Comparison of ENCODE assay signal across 17 cellular contexts in genomic region chr17:58764373-58764772, GRCh38. TPM values are rescaled to one million over a fixed set of nuclear protein-coding genes. Genes with fewer than 3 reads are reported as not detected.
A peak's percentile ranks its signal among the peaks of the same experiment; 100 is the strongest.
DNase-seq lines count a peak whose midpoint lies in the region; ATAC-seq and TF ChIP-seq lines count a peak whose summit lies in the region.
"Had no signal": no experiment of that assay in that cellular context is flagged by ENCODE, and none has a peak within 500 bp of the region (broad histone marks: within the 10 kb centered on the region; RNA-seq: fewer than 3 reads in every experiment).

No MANE protein-coding gene starts in this region.

- TF ChIP-seq POLR2A in sigmoid colon (IDR thresholded peaks at IDR 0.05), result no peak

- H3K27ac ChIP-seq in BLaER1, result no peak overlapping the region
- no peak overlapping the region for H3K27ac ChIP-seq in sigmoid colon
- H3K27ac ChIP-seq: A549, SJSA1 had no signal

- intact Hi-C loops in sigmoid colon (cut with DNase I) (no loop called here), left ventricle myocardium superior (cut with micrococcal nuclease) (no loop called here)

- H3K4me1 ChIP-seq in BLaER1 (peaks cover 7% of the 10 kb centered on the region; the same call in 1 of the 2 replicates), sigmoid colon (no peaks in the 10 kb centered on the region)
- H3K4me1 ChIP-seq: A549, SJSA1 had no signal

- H4K20me1 ChIP-seq in BLaER1, result no peaks in the 10 kb centered on the region

- 80 to 82% methylated on average over 5 of the region's 5 CpGs for WGBS in sigmoid colon, 2 donors

- H3K9me3 ChIP-seq in BLaER1, result no peaks in the 10 kb centered on the region
- H3K9me3 ChIP-seq in sigmoid colon, result no peaks in the 10 kb centered on the region
- H3K9me3 ChIP-seq: A549, SJSA1 had no signal

- H3K36me3 ChIP-seq in BLaER1 (no peaks in the 10 kb centered on the region), sigmoid colon (no peaks in the 10 kb centered on the region)
- H3K36me3 ChIP-seq: SJSA1 had no signal

- no peak for TF ChIP-seq CTCF in sigmoid colon (IDR thresholded peaks at IDR 0.05)

- no peak overlapping the region for H3K4me3 ChIP-seq in BLaER1
- H3K4me3 ChIP-seq in sigmoid colon, result no peak overlapping the region
- H3K4me3 ChIP-seq: A549, SJSA1 had no signal

- DNase-seq in DMS79 treated with DMSO at 0.1 percent for 48 hours (lab: John Stamatoyannopoulos, UW) (peak; percentile 72), NCI-H510A (lab: John Stamatoyannopoulos, UW) (peak; percentile 48), left kidney (ENCODE audit: low read depth, low spot score) (peak; percentile 87), D341Med (ENCODE audit: low spot score) (no peak), sigmoid colon (no peak), left ventricle myocardium superior (no peak)
- DNase-seq in activated CD4-positive, alpha-beta T cell treated with anti-CD3 and anti-CD28 coated beads, Interleukin-2, amount 50 U/mL, for 4 hours, result no peak
- DNase-seq: CD4-positive, CD25-positive, alpha-beta regulatory T cell; HCEC 1CT; KG1; NCI-H1092; NCI-H2107; NCI-H524 treated with DMSO at 0.1 percent for 48 hours; NK-92 treated with Interleukin-12 subunit alpha and Interleukin-12 subunit beta, amount 100 ng/mL, for 24 hours had no signal

- H3K4me2 ChIP-seq in BLaER1, result peak overlapping the region; percentile 42
- H3K4me2 ChIP-seq: A549 had no signal

- no peaks in the 10 kb centered on the region for H3K27me3 ChIP-seq in BLaER1
- peaks cover under 1 to 30% (median under 1%) of the 10 kb centered on the region in 3 donors for H3K27me3 ChIP-seq in sigmoid colon

- no peak for TF ChIP-seq EP300 in sigmoid colon (IDR thresholded peaks at IDR 0.05)

- no peak for ATAC-seq in left ventricle myocardium superior
- ATAC-seq: A549 had no signal

- no peak overlapping the region for H3K9ac ChIP-seq in BLaER1

RNA-seq across cellular contexts. Expression of gene PPM1E, which starts 8.7 kb away (rescaled TPM):
- total RNA-seq in sigmoid colon, result under 1 TPM; 0.16 to 0.55 (median 0.38) TPM
- polyA plus RNA-seq in sigmoid colon, result under 1 TPM in 1 of 3 donors, not detected in 2; 0.20 TPM
- total RNA-seq in left ventricle myocardium superior, result 3.2 TPM
- total RNA-seq: CD4-positive, CD25-positive, alpha-beta regulatory T cell had no signal
- polyA plus RNA-seq: CD4-positive, CD25-positive, alpha-beta regulatory T cell had no signal

Comparison
In these comparisons a context has a peak if more than half of its experiments do, and no peak if none do; other contexts are left out.
1. DNase-seq: peak in DMS79 treated with DMSO at 0.1 percent for 48 hours (single experiment), NCI-H510A (single experiment) and left kidney (single experiment); none in D341Med (single experiment), activated CD4-positive, alpha-beta T cell treated with anti-CD3 and anti-CD28 coated beads, Interleukin-2, amount 50 U/mL, for 4 hours (0 of 2), sigmoid colon (single experiment) and left ventricle myocardium superior (single experiment).